In the genomic region with DNA sequence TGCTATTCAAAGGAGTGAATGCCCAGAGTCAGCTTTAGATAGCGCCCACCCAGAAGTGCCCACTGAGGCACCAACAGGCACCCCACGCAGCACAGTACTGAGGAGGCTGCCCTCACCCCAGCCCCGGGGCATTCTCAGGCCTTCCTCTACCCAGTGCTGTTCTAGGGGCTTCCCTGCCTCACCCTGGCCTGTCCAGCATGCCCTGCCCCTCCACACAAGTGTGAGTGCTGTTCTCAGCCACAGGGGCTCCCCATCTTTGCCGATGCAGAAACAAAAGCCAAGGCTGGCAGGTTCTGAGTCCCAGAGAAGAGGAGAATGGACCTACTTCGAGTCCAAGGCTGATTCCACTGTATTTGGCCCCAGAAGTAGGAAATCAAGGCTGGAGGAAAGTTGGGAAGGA, we compare ENCODE assay signal across 24 cellular contexts. TPM values are rescaled to one million over a fixed set of nuclear protein-coding genes. Genes with fewer than 3 reads are reported as not detected.
DNase-seq lines count a peak whose midpoint lies in the region; ATAC-seq, FAIRE-seq and TF ChIP-seq lines count a peak whose summit lies in the region.
"Had no signal": no experiment of that assay in that cellular context is flagged by ENCODE, and none has a peak within 500 bp of the region (broad histone marks: within the 10 kb centered on the region; RNA-seq: fewer than 3 reads in every experiment).

No MANE protein-coding gene starts in this region.

- TF ChIP-seq CTCF in kidney (IDR thresholded peaks at IDR 0.05; ENCODE audit: borderline replicate concordance, extremely low read depth, insufficient read depth) (no peak), gastrocnemius medialis (IDR thresholded peaks at IDR 0.05 in 4 of 5, conservative IDR thresholded peaks at IDR 0.05 in 1 of 5) (no peak), vagina (IDR thresholded peaks at IDR 0.05) (no peak), esophagus squamous epithelium (IDR thresholded peaks at IDR 0.05) (no peak)

- no peak overlapping the region for H3K9ac ChIP-seq in kidney (ENCODE audit: low read length in 2 of 2)
- H3K9ac ChIP-seq: GM23248 had no signal

- no peaks in the 10 kb centered on the region for H3K27me3 ChIP-seq in gastrocnemius medialis
- no peaks in the 10 kb centered on the region for H3K27me3 ChIP-seq in vagina
- H3K27me3 ChIP-seq in esophagus squamous epithelium, result no peaks in the 10 kb centered on the region

- peak overlapping the region; percentile 47 for H3K27ac Mint-ChIP-seq in activated naive CD8-positive, alpha-beta T cell treated with anti-CD3 and anti-CD28 coated beads, Interleukin-2, amount 50 U/mL, for 24 hours
- H3K27ac Mint-ChIP-seq in activated naive CD8-positive, alpha-beta T cell treated with anti-CD3 and anti-CD28 coated beads for 36 hours, result no peak overlapping the region
- H3K27ac Mint-ChIP-seq: CD4-positive, alpha-beta memory T cell; IgD-negative memory B cell had no signal

- peaks cover 36 to 37% of the 10 kb centered on the region in 2 donors for H3K4me1 ChIP-seq in kidney (ENCODE audit: control insufficient read depth in 1 of 2, insufficient read depth in 1 of 2, low read depth in 1 of 2, low read length in 2 of 2)
- H3K4me1 ChIP-seq in gastrocnemius medialis, result peaks cover 97 to 99% of the 10 kb centered on the region in 2 donors
- H3K4me1 ChIP-seq in vagina, result peaks cover 67% of the 10 kb centered on the region
- peaks cover 7 to 61% (median 34%) of the 10 kb centered on the region in 3 donors for H3K4me1 ChIP-seq in esophagus squamous epithelium

- H3K36me3 Mint-ChIP-seq in activated naive CD8-positive, alpha-beta T cell treated with anti-CD3 and anti-CD28 coated beads, Interleukin-2, amount 50 U/mL, for 24 hours (ENCODE audit: low read depth), result no peaks in the 10 kb centered on the region
- H3K36me3 Mint-ChIP-seq in activated naive CD8-positive, alpha-beta T cell treated with anti-CD3 and anti-CD28 coated beads for 36 hours, result no peaks in the 10 kb centered on the region
- H3K36me3 Mint-ChIP-seq: CD4-positive, alpha-beta memory T cell; IgD-negative memory B cell had no signal

- H3K4me3 Mint-ChIP-seq in activated naive CD8-positive, alpha-beta T cell treated with anti-CD3 and anti-CD28 coated beads, Interleukin-2, amount 50 U/mL, for 24 hours, result no peak overlapping the region
- no peak overlapping the region for H3K4me3 Mint-ChIP-seq in activated naive CD8-positive, alpha-beta T cell treated with anti-CD3 and anti-CD28 coated beads for 36 hours
- H3K4me3 Mint-ChIP-seq: CD4-positive, alpha-beta memory T cell; IgD-negative memory B cell had no signal

- FAIRE-seq in kidney (lab: Jason Lieb, UNC), result no peak
- FAIRE-seq: GM12891 had no signal

- H3K27ac ChIP-seq in kidney (ENCODE audit: low read depth in 2 of 2, low read length in 2 of 2), result no peak overlapping the region
- H3K27ac ChIP-seq in gastrocnemius medialis, result peak overlapping the region; percentile 97 to 100 (median 100)
- H3K27ac ChIP-seq in vagina, result peak overlapping the region; percentile 95
- peak overlapping the region in 2 of 4 donors; percentile 7 to 9 for H3K27ac ChIP-seq in esophagus squamous epithelium
- H3K27ac ChIP-seq: 22Rv1, GM23248, PC-9, RWPE1 had no signal

- intact Hi-C loops in kidney (cut with DNase I) (no loop called here), gastrocnemius medialis (cut with DNase I; ENCODE audit: low total_unique reads) (no loop called here), vagina (cut with DNase I) (no loop called here), esophagus squamous epithelium (cut with DNase I) (no loop called here)

- H3K27me3 Mint-ChIP-seq in activated naive CD8-positive, alpha-beta T cell treated with anti-CD3 and anti-CD28 coated beads, Interleukin-2, amount 50 U/mL, for 24 hours, result no peaks in the 10 kb centered on the region
- no peaks in the 10 kb centered on the region for H3K27me3 Mint-ChIP-seq in activated naive CD8-positive, alpha-beta T cell treated with anti-CD3 and anti-CD28 coated beads for 36 hours
- H3K27me3 Mint-ChIP-seq: IgD-negative memory B cell had no signal

- no peak for DNase-seq in activated naive CD8-positive, alpha-beta T cell treated with anti-CD3 and anti-CD28 coated beads, Interleukin-2, amount 50 U/mL, for 24 hours
- DNase-seq in activated naive CD8-positive, alpha-beta T cell treated with anti-CD3 and anti-CD28 coated beads for 36 hours, result no peak
- DNase-seq in kidney (peak; percentile 30), gastrocnemius medialis (peak in 1 of 2 donors; percentile 12), vagina (ENCODE audit: extremely low spot score in 2 of 2) (no peak), Ammon's horn (ENCODE audit: low spot score) (no peak), D341Med (ENCODE audit: low spot score) (no peak), esophagus squamous epithelium (lab: John Stamatoyannopoulos, UW) (no peak)
- DNase-seq: AML-193; Calu3; CD4-positive, alpha-beta memory T cell; DMS53; GM23248; Karpas-422; NCI-H1436; NCI-H2029; NCI-H2171; NCI-H526; PC-9 had no signal

- H3K9me3 ChIP-seq in kidney (ENCODE audit: control insufficient read depth in 1 of 2, low read length in 2 of 2) (no peaks in the 10 kb centered on the region), gastrocnemius medialis (no peaks in the 10 kb centered on the region), vagina (no peaks in the 10 kb centered on the region), esophagus squamous epithelium (no peaks in the 10 kb centered on the region)

- H3K4me3 ChIP-seq in kidney (ENCODE audit: low read length in 2 of 2) (no peak overlapping the region), gastrocnemius medialis (no peak overlapping the region), vagina (no peak overlapping the region), esophagus squamous epithelium (no peak overlapping the region)
- H3K4me3 ChIP-seq: GM23248, PC-9 had no signal

- H3K36me3 ChIP-seq in kidney (ENCODE audit: control insufficient read depth in 1 of 2, insufficient read depth in 2 of 2, low read length in 2 of 2) (no peaks in the 10 kb centered on the region), gastrocnemius medialis (no peaks in the 10 kb centered on the region), vagina (no peaks in the 10 kb centered on the region), esophagus squamous epithelium (no peaks in the 10 kb centered on the region)

- in situ Hi-C loops in gastrocnemius medialis (cut with MboI; ENCODE audit: low sequenced_read_pairs in 4 of 4), result loop anchor here in 2 of 4 donors (25.0 kb wide), 2 partner anchors 296 to 321 kb away; a partner anchor contains a TSS

- no peak for ATAC-seq in activated naive CD8-positive, alpha-beta T cell treated with anti-CD3 and anti-CD28 coated beads, Interleukin-2, amount 50 U/mL, for 24 hours
- no peak for ATAC-seq in gastrocnemius medialis
- ATAC-seq: HCT116 had no signal

- no peaks in the 10 kb centered on the region for H3K9me3 Mint-ChIP-seq in activated naive CD8-positive, alpha-beta T cell treated with anti-CD3 and anti-CD28 coated beads, Interleukin-2, amount 50 U/mL, for 24 hours
- no peaks in the 10 kb centered on the region for H3K9me3 Mint-ChIP-seq in activated naive CD8-positive, alpha-beta T cell treated with anti-CD3 and anti-CD28 coated beads for 36 hours
- H3K9me3 Mint-ChIP-seq: CD4-positive, alpha-beta memory T cell; IgD-negative memory B cell had no signal

- 78 to 90% methylated on average over 4 of the region's 5 CpGs for WGBS in esophagus squamous epithelium, 2 donors

- TF ChIP-seq POLR2A in gastrocnemius medialis (IDR thresholded peaks at IDR 0.05) (no peak), vagina (IDR thresholded peaks at IDR 0.05) (no peak), esophagus squamous epithelium (IDR thresholded peaks at IDR 0.05) (no peak)

- H3K4me1 Mint-ChIP-seq in activated naive CD8-positive, alpha-beta T cell treated with anti-CD3 and anti-CD28 coated beads, Interleukin-2, amount 50 U/mL, for 24 hours, result peaks cover 22% of the 10 kb centered on the region
- peaks cover 20% of the 10 kb centered on the region for H3K4me1 Mint-ChIP-seq in activated naive CD8-positive, alpha-beta T cell treated with anti-CD3 and anti-CD28 coated beads for 36 hours

RNA-seq across cellular contexts. Expression of a gene that starts 15.8 kb away (rescaled TPM):
- total RNA-seq in activated naive CD8-positive, alpha-beta T cell treated with anti-CD3 and anti-CD28 coated beads for 36 hours, result 100 to 1,000 TPM in 1 of 2 experiments, 10 to 100 TPM in 1; 98.8 to 101 TPM
- total RNA-seq in kidney (121 TPM), gastrocnemius medialis (1,000 to 10,000 TPM; 1,150 to 2,167 (median 1,736) TPM), vagina (60.9 TPM), esophagus squamous epithelium (10 to 100 TPM; 10.8 to 23.3 (median 15.5) TPM)
- 167 TPM for polyA plus RNA-seq in kidney (ENCODE audit: insufficient read depth, low read depth, low replicate concordance)

Comparison
In these comparisons a context has a peak if more than half of its experiments do, and no peak if none do; other contexts are left out.
1. H3K27ac ChIP-seq: peak in gastrocnemius medialis (4 of 4) and vagina (single experiment); none in kidney (0 of 2).